30 cellular contexts compared by ENCODE assay signal in genomic region chr22:41994506-41994905, GRCh38. TPM values are rescaled to one million over a fixed set of nuclear protein-coding genes. Genes with fewer than 3 reads are reported as not detected.
A peak's percentile ranks its signal among the peaks of the same experiment; 100 is the strongest.
DNase-seq lines count a peak whose midpoint lies in the region; ATAC-seq and TF ChIP-seq lines count a peak whose summit lies in the region.
"Had no signal": no experiment of that assay in that cellular context is flagged by ENCODE, and none has a peak within 500 bp of the region (broad histone marks: within the 10 kb centered on the region; RNA-seq: fewer than 3 reads in every experiment).

No MANE protein-coding gene starts in this region.

- H3K4me3 ChIP-seq in upper lobe of right lung (no peak overlapping the region), mammary epithelial cell (replicated peaks in 1 of 3; ENCODE audit: insufficient read depth in 1 of 3, low read depth in 2 of 3, low read length in 3 of 3) (no peak overlapping the region), upper lobe of left lung (no peak overlapping the region)
- H3K4me3 ChIP-seq: heart right ventricle, MG63, tibial nerve had no signal

- H3K27me3 ChIP-seq in upper lobe of right lung: no peaks in the 10 kb centered on the region
- no peaks in the 10 kb centered on the region for H3K27me3 ChIP-seq in mammary epithelial cell (ENCODE audit: insufficient read depth, low read length)
- no peaks in the 10 kb centered on the region for H3K27me3 ChIP-seq in upper lobe of left lung
- H3K27me3 ChIP-seq: MG63, tibial nerve had no signal

- no peak for ATAC-seq in activated T-helper 17 cell treated with anti-CD3 and anti-CD28 coated beads, Interleukin-2, amount 50 U/mL, for 72 hours (replicated peaks)
- ATAC-seq in upper lobe of right lung: no peak
- ATAC-seq in upper lobe of left lung (ENCODE audit: low FRiP score in 2 of 2): no peak
- ATAC-seq: heart right ventricle; naive thymus-derived CD4-positive, alpha-beta T cell had no signal

- no peak overlapping the region for H3K4me3 Mint-ChIP-seq in activated T-helper 17 cell treated with anti-CD3 and anti-CD28 coated beads, Interleukin-2, amount 50 U/mL, for 72 hours
- H3K4me3 Mint-ChIP-seq in neural crest cell: no peak overlapping the region
- H3K4me3 Mint-ChIP-seq: activated CD4-positive, alpha-beta T cell treated with anti-CD3 and anti-CD28 coated beads, Interleukin-2, amount 10 ng/mL, durations not matched to agents 7 days and 5 days; activated naive CD4-positive, alpha-beta T cell treated with anti-CD3 and anti-CD28 coated beads, Interleukin-2, amount 10 ng/mL, durations not matched to agents 7 days and 5 days; activated T-helper 1 cell treated with anti-CD3 and anti-CD28 coated beads, Interleukin-12 subunit alpha, Interleukin-12 subunit beta, Interleukin-2, Interleukin-4 antibody, amounts not matched to agents 30 ng/mL and 10 ng/mL and 1 ng/mL, durations not matched to agents 14 hours and 24 hours and 36 hours; brain; H9; naive thymus-derived CD4-positive, alpha-beta T cell had no signal

- H3K79me2 ChIP-seq in mammary epithelial cell (ENCODE audit: insufficient read depth, low read length): no peaks in the 10 kb centered on the region

- peaks cover 6% of the 10 kb centered on the region for H3K36me3 Mint-ChIP-seq in activated T-helper 17 cell treated with anti-CD3 and anti-CD28 coated beads, Interleukin-2, amount 50 U/mL, for 72 hours (ENCODE audit: low read depth)
- peaks cover 18% of the 10 kb centered on the region for H3K36me3 Mint-ChIP-seq in neural crest cell (ENCODE audit: low read depth)

- no peaks in the 10 kb centered on the region for H3K36me3 ChIP-seq in upper lobe of right lung
- no peaks in the 10 kb centered on the region for H3K36me3 ChIP-seq in mammary epithelial cell (ENCODE audit: insufficient read depth, low read length)
- H3K36me3 ChIP-seq in upper lobe of left lung: no peaks in the 10 kb centered on the region
- H3K36me3 ChIP-seq: heart right ventricle, MG63 had no signal

- no peaks in the 10 kb centered on the region for H3K27me3 Mint-ChIP-seq in activated T-helper 17 cell treated with anti-CD3 and anti-CD28 coated beads, Interleukin-2, amount 50 U/mL, for 72 hours
- no peaks in the 10 kb centered on the region for H3K27me3 Mint-ChIP-seq in neural crest cell (ENCODE audit: low read depth)
- H3K27me3 Mint-ChIP-seq: brain had no signal

- no peak overlapping the region for H3K4me2 ChIP-seq in mammary epithelial cell (ENCODE audit: insufficient read depth, low read depth, low read length)

- WGBS in mammary epithelial cell (ENCODE audit: low coverage, missing lambda C conversion rate): 78% methylated on average over 5 of the region's 7 CpGs
- WGBS in upper lobe of left lung, 2 donors: 76 to 84% methylated on average over 7 of the region's 7 CpGs

- peak; percentile 32 for DNase-seq in activated CD8-positive, alpha-beta memory T cell treated with anti-CD3 and anti-CD28 coated beads for 24 hours
- DNase-seq in activated CD8-positive, alpha-beta memory T cell treated with anti-CD3 and anti-CD28 coated beads, Interleukin-2, amount 50 U/mL, for 48 hours: no peak
- DNase-seq in neural crest cell (ENCODE audit: low read depth, low spot score): no peak
- peak; percentile 22 for DNase-seq in upper lobe of right lung
- DNase-seq in mammary epithelial cell: no peak
- no peak for DNase-seq in upper lobe of left lung
- no peak for DNase-seq in stimulated activated CD4-positive, alpha-beta T cell treated with anti-CD3 and anti-CD28 coated beads, Interleukin-12 subunit alpha, Interleukin-12 subunit beta, amount 100 ng/mL, for 4 hours
- DNase-seq: 8988T; activated CD4-positive, alpha-beta T cell treated with anti-CD3 and anti-CD28 coated beads, Interleukin-2, amount 10 ng/mL, durations not matched to agents 7 days and 5 days; activated naive CD4-positive, alpha-beta T cell treated with anti-CD3 and anti-CD28 coated beads, Interleukin-2, amount 10 ng/mL, durations not matched to agents 7 days and 5 days; amniotic stem cell; Calu3; cerebellar nuclear complex; H9; heart right ventricle; KG1; kidney; MG63; naive thymus-derived CD4-positive, alpha-beta T cell; NCI-H1105 treated with DMSO at 0.1 percent for 48 hours; NCI-H1930; NCI-H510A treated with DMSO at 0.1 percent for 48 hours; SW 1271; T1000 had no signal

- peak overlapping the region; percentile 64 for H3K27ac Mint-ChIP-seq in activated T-helper 17 cell treated with anti-CD3 and anti-CD28 coated beads, Interleukin-2, amount 50 U/mL, for 72 hours
- H3K27ac Mint-ChIP-seq in neural crest cell (ENCODE audit: unreplicated experiment): peak overlapping the region; percentile 93
- H3K27ac Mint-ChIP-seq: activated CD4-positive, alpha-beta T cell treated with anti-CD3 and anti-CD28 coated beads, Interleukin-2, amount 10 ng/mL, durations not matched to agents 7 days and 5 days; activated naive CD4-positive, alpha-beta T cell treated with anti-CD3 and anti-CD28 coated beads, Interleukin-2, amount 10 ng/mL, durations not matched to agents 7 days and 5 days; activated T-helper 1 cell treated with anti-CD3 and anti-CD28 coated beads, Interleukin-12 subunit alpha, Interleukin-12 subunit beta, Interleukin-2, Interleukin-4 antibody, amounts not matched to agents 30 ng/mL and 10 ng/mL and 1 ng/mL, durations not matched to agents 14 hours and 24 hours and 36 hours; H9 had no signal

- H3K9me3 ChIP-seq in upper lobe of right lung (no peaks in the 10 kb centered on the region), mammary epithelial cell (replicated peaks; ENCODE audit: insufficient read depth, low read length) (no peaks in the 10 kb centered on the region), upper lobe of left lung (no peaks in the 10 kb centered on the region)
- H3K9me3 ChIP-seq: heart right ventricle, MG63, tibial nerve had no signal

- TF ChIP-seq CTCF in neural crest cell (conservative IDR thresholded peaks at IDR 0.05): no peak
- no peak for TF ChIP-seq CTCF in upper lobe of right lung (IDR thresholded peaks at IDR 0.05)
- TF ChIP-seq CTCF in mammary epithelial cell (conservative IDR thresholded peaks at IDR 0.05 in 1 of 2, IDR thresholded peaks at IDR 0.05 in 1 of 2; ENCODE audit: extremely low read depth in 1 of 2, insufficient read depth in 1 of 2, low read depth in 1 of 2, low read length in 2 of 2): no peak
- TF ChIP-seq CTCF in upper lobe of left lung (IDR thresholded peaks at IDR 0.05): no peak

- no peaks in the 10 kb centered on the region for H4K20me1 ChIP-seq in mammary epithelial cell (ENCODE audit: insufficient read depth, low read length)

- no peak overlapping the region for H3K9ac ChIP-seq in mammary epithelial cell (ENCODE audit: insufficient read depth, low read length)

- H2AFZ ChIP-seq in mammary epithelial cell (ENCODE audit: low read depth, low read length): no peak overlapping the region

- H3K27ac ChIP-seq in upper lobe of right lung (no peak overlapping the region), mammary epithelial cell (ENCODE audit: insufficient read depth, low read depth, low read length) (no peak overlapping the region), upper lobe of left lung (no peak overlapping the region)
- H3K27ac ChIP-seq: heart right ventricle, HL-60, tibial nerve had no signal

- H3K9me3 Mint-ChIP-seq in activated T-helper 17 cell treated with anti-CD3 and anti-CD28 coated beads, Interleukin-2, amount 50 U/mL, for 72 hours: no peaks in the 10 kb centered on the region
- H3K9me3 Mint-ChIP-seq in neural crest cell: peaks cover 2% of the 10 kb centered on the region
- H3K9me3 Mint-ChIP-seq: activated naive CD4-positive, alpha-beta T cell treated with anti-CD3 and anti-CD28 coated beads, Interleukin-2, amount 10 ng/mL, durations not matched to agents 7 days and 5 days; brain; H9 had no signal

- intact Hi-C loops in upper lobe of right lung (cut with DNase I): no loop called here
- intact Hi-C loops in mammary epithelial cell (cut with micrococcal nuclease): no loop called here

- no peak for TF ChIP-seq EP300 in upper lobe of left lung (IDR thresholded peaks at IDR 0.05)

- CTCF ChIA-PET in mammary epithelial cell (lab: Charles Lee; ENCODE audit: low non-redundant PET): no interaction called here

- H3K4me1 ChIP-seq in upper lobe of right lung: no peaks in the 10 kb centered on the region
- H3K4me1 ChIP-seq in mammary epithelial cell (ENCODE audit: insufficient read depth, low read length): no peaks in the 10 kb centered on the region
- H3K4me1 ChIP-seq in upper lobe of left lung: peaks cover 0 to 15% (median 4%) of the 10 kb centered on the region in 4 donors

- no TSS peak for BruUV-seq in mammary epithelial cell (replicated peaks; lab: Mats Ljungman, UMichigan)

- in situ Hi-C loops in mammary epithelial cell (cut with MboI; ENCODE audit: low sequenced_read_pairs in 2 of 2): no loop called here

- no peak for TF ChIP-seq POLR2A in upper lobe of left lung (IDR thresholded peaks at IDR 0.05)

- peaks cover 11% of the 10 kb centered on the region for H3K4me1 Mint-ChIP-seq in activated T-helper 17 cell treated with anti-CD3 and anti-CD28 coated beads, Interleukin-2, amount 50 U/mL, for 72 hours
- H3K4me1 Mint-ChIP-seq in neural crest cell: no peaks in the 10 kb centered on the region
- H3K4me1 Mint-ChIP-seq: brain had no signal

- dilution Hi-C loops in mammary epithelial cell (cut with HindIII; ENCODE audit: low sequenced_read_pairs): no loop called here

RNA-seq across cellular contexts. Expression of gene WBP2NL, which starts 4.1 kb away (rescaled TPM):
- 1 to 10 TPM in 1 of 2 donors, under 1 TPM in 1; 0.50 to 2.1 TPM for total RNA-seq in activated T-helper 17 cell treated with anti-CD3 and anti-CD28 coated beads, Interleukin-2, amount 50 U/mL, for 72 hours
- not detected in 2 replicates for total RNA-seq in neural crest cell
- total RNA-seq in upper lobe of right lung: 1.3 TPM
- total RNA-seq in mammary epithelial cell: under 1 TPM; 0.19 to 0.33 TPM
- polyA plus RNA-seq in mammary epithelial cell: not detected
- polyA minus RNA-seq in mammary epithelial cell: not detected
- total RNA-seq in upper lobe of left lung: 1 to 10 TPM in 4 of 6 donors, under 1 TPM in 2; 0.74 to 6.8 (median 2.0) TPM
- total RNA-seq: osteocyte had no signal

RNA-seq across cellular contexts. Expression of gene SEPTIN3, which starts 25.3 kb away (rescaled TPM):
- 1 to 10 TPM; 2.1 to 4.1 TPM for total RNA-seq in activated T-helper 17 cell treated with anti-CD3 and anti-CD28 coated beads, Interleukin-2, amount 50 U/mL, for 72 hours
- total RNA-seq in neural crest cell (71.5 and 75.0 TPM in 2 replicates), upper lobe of right lung (3.2 TPM), mammary epithelial cell (1 to 10 TPM in 1 of 2 donors, under 1 TPM in 1; 0.73 to 1.7 TPM), upper lobe of left lung (1 to 10 TPM in 5 of 6 donors, under 1 TPM in 1; 0.79 to 1.6 (median 1.3) TPM)
- 0.70 TPM for polyA plus RNA-seq in mammary epithelial cell
- not detected for polyA minus RNA-seq in mammary epithelial cell
- polyA plus RNA-seq: naive thymus-derived CD4-positive, alpha-beta T cell had no signal

RNA-seq across cellular contexts. Expression of gene CENPM, which starts 47.6 kb away (rescaled TPM):
- total RNA-seq in activated T-helper 17 cell treated with anti-CD3 and anti-CD28 coated beads, Interleukin-2, amount 50 U/mL, for 72 hours: 10 to 100 TPM; 62.3 to 90.5 TPM
- 47.3 and 48.9 TPM in 2 replicates for total RNA-seq in neural crest cell
- total RNA-seq in upper lobe of right lung: 1.3 TPM
- 10 to 100 TPM in 1 of 2 donors, under 1 TPM in 1; 0.50 to 20.0 TPM for total RNA-seq in mammary epithelial cell
- polyA plus RNA-seq in mammary epithelial cell: 38.2 TPM
- 24.8 TPM for polyA minus RNA-seq in mammary epithelial cell
- total RNA-seq in upper lobe of left lung: 1 to 10 TPM in 5 of 6 donors, not detected in 1; 1.9 to 9.9 (median 7.3) TPM

Comparison
In these comparisons a context has a peak if more than half of its experiments do, and no peak if none do; other contexts are left out.
1. DNase-seq: peak in activated CD8-positive, alpha-beta memory T cell treated with anti-CD3 and anti-CD28 coated beads for 24 hours (single experiment) and upper lobe of right lung (single experiment); none in activated CD8-positive, alpha-beta memory T cell treated with anti-CD3 and anti-CD28 coated beads, Interleukin-2, amount 50 U/mL, for 48 hours (single experiment), neural crest cell (single experiment), mammary epithelial cell (single experiment), upper lobe of left lung (0 of 2) and stimulated activated CD4-positive, alpha-beta T cell treated with anti-CD3 and anti-CD28 coated beads, Interleukin-12 subunit alpha, Interleukin-12 subunit beta, amount 100 ng/mL, for 4 hours (single experiment).
2. RNA of gene SEPTIN3, which starts 25.3 kb away (total RNA-seq): 71.5 to 75.0 TPM in neural crest cell; 2.1 to 4.1 TPM in activated T-helper 17 cell treated with anti-CD3 and anti-CD28 coated beads, Interleukin-2, amount 50 U/mL, for 72 hours, 3.2 TPM in upper lobe of right lung (single experiment), 0.73 to 1.7 TPM in mammary epithelial cell and 0.79 to 1.6 TPM in upper lobe of left lung; every median in the first group is over 10 times any median in the second.